In genomic region chr5:32842798-32843531, GRCh38 we compare ENCODE assay signal across 11 cellular contexts.
DNase-seq lines count a peak whose midpoint lies in the region; TF ChIP-seq lines count a peak whose summit lies in the region.
"Had no signal": no experiment of that assay in that cellular context is flagged by ENCODE, and none has a peak within 500 bp of the region (broad histone marks: within the 10 kb centered on the region; RNA-seq: fewer than 3 reads in every experiment).

No MANE protein-coding gene starts in this region.

- no peak overlapping the region for H3K4me3 ChIP-seq in PC-9
- no peak overlapping the region for H3K4me3 ChIP-seq in hepatocyte
- no peak overlapping the region for H3K4me3 ChIP-seq in parathyroid adenoma (ENCODE audit: low read depth, low read length)
- H3K4me3 ChIP-seq in Peyer's patch: no peak overlapping the region
- no peak overlapping the region for H3K4me3 ChIP-seq in OCI-LY7 (ENCODE audit: low read depth, low read length, poor library complexity, severe bottlenecking)
- H3K4me3 ChIP-seq: BLaER1 had no signal

- TF ChIP-seq RAD21 in Ishikawa (IDR thresholded peaks at IDR 0.05; ENCODE audit: low read depth): no peak

- H3K4me1 ChIP-seq in PC-9 (replicated peaks; ENCODE audit: insufficient read depth) (peaks cover 16% of the 10 kb centered on the region), hepatocyte (ENCODE audit: insufficient read depth) (peaks cover 5% of the 10 kb centered on the region), parathyroid adenoma (no peaks in the 10 kb centered on the region), Peyer's patch (no peaks in the 10 kb centered on the region), OCI-LY7 (ENCODE audit: insufficient read depth, low read length, poor library complexity, severe bottlenecking) (no peaks in the 10 kb centered on the region)
- H3K4me1 ChIP-seq: BLaER1 had no signal

- no peaks in the 10 kb centered on the region for H4K20me1 ChIP-seq in PC-9 (ENCODE audit: insufficient read depth)
- no peaks in the 10 kb centered on the region for H4K20me1 ChIP-seq in hepatocyte (ENCODE audit: insufficient read depth, poor library complexity, severe bottlenecking)
- H4K20me1 ChIP-seq in OCI-LY7 (ENCODE audit: insufficient read depth, low read length): no peaks in the 10 kb centered on the region
- H4K20me1 ChIP-seq: BLaER1 had no signal

- H3K79me2 ChIP-seq in PC-9 (ENCODE audit: low read depth): no peaks in the 10 kb centered on the region
- no peaks in the 10 kb centered on the region for H3K79me2 ChIP-seq in hepatocyte
- no peaks in the 10 kb centered on the region for H3K79me2 ChIP-seq in parathyroid adenoma
- no peaks in the 10 kb centered on the region for H3K79me2 ChIP-seq in OCI-LY7 (ENCODE audit: insufficient read depth, low read depth, low read length)

- H3K9ac ChIP-seq in parathyroid adenoma: no peak overlapping the region
- H3K9ac ChIP-seq: BLaER1 had no signal

- H3K27me3 ChIP-seq in PC-9 (ENCODE audit: insufficient read depth, low read depth) (peaks cover 25% of the 10 kb centered on the region), hepatocyte (no peaks in the 10 kb centered on the region), parathyroid adenoma (ENCODE audit: control insufficient read depth, insufficient read depth, low read length) (no peaks in the 10 kb centered on the region), Peyer's patch (no peaks in the 10 kb centered on the region)
- H3K27me3 ChIP-seq: BLaER1, neutrophil had no signal

- POLR2A ChIA-PET in PC-9 (lab: Charles Lee; ENCODE audit: unreplicated experiment) (interaction anchor here (0.5 to 0.7 kb wide), 3 partner anchors 32 to 1092 kb away, joined by 3 to 11 read pairs (median 5); no protein-coding TSS in a partner anchor), OCI-LY7 (lab: Charles Lee) (no interaction called here)

- BruUV-seq in PC-9 (replicated peaks; lab: Mats Ljungman, UMichigan): no TSS peak
- BruUV-seq in OCI-LY7 (replicated peaks; lab: Mats Ljungman, UMichigan): no TSS peak

- no peaks in the 10 kb centered on the region for H3K36me3 ChIP-seq in PC-9 (ENCODE audit: low read depth)
- H3K36me3 ChIP-seq in hepatocyte (replicated peaks; ENCODE audit: insufficient read depth, low read depth): no peaks in the 10 kb centered on the region
- no peaks in the 10 kb centered on the region for H3K36me3 ChIP-seq in parathyroid adenoma (ENCODE audit: control insufficient read depth, insufficient read depth, low read length)
- H3K36me3 ChIP-seq in Peyer's patch: no peaks in the 10 kb centered on the region
- no peaks in the 10 kb centered on the region for H3K36me3 ChIP-seq in OCI-LY7 (ENCODE audit: insufficient read depth, low read length)
- H3K36me3 ChIP-seq: BLaER1, neutrophil had no signal

- no peak overlapping the region; the same call in 1 of the 2 replicates for H2AFZ ChIP-seq in PC-9
- no peak overlapping the region for H2AFZ ChIP-seq in hepatocyte
- no peak overlapping the region for H2AFZ ChIP-seq in parathyroid adenoma
- H2AFZ ChIP-seq in OCI-LY7 (ENCODE audit: low read length): no peak overlapping the region

- H3K27ac ChIP-seq in PC-9 (peak overlapping the region; percentile 6; the same call in 1 of the 2 replicates), hepatocyte (peak overlapping the region; percentile 23), parathyroid adenoma (peak overlapping the region; percentile 18), Peyer's patch (no peak overlapping the region), OCI-LY7 (ENCODE audit: low read depth, low read length, poor library complexity, severe bottlenecking) (no peak overlapping the region)
- H3K27ac ChIP-seq: BLaER1, neutrophil had no signal

- H3K9me3 ChIP-seq in PC-9 (ENCODE audit: insufficient read depth, low read depth) (no peaks in the 10 kb centered on the region), hepatocyte (ENCODE audit: low read depth) (no peaks in the 10 kb centered on the region), parathyroid adenoma (ENCODE audit: control insufficient read depth, low read length) (no peaks in the 10 kb centered on the region), Peyer's patch (no peaks in the 10 kb centered on the region), OCI-LY7 (ENCODE audit: low read length) (no peaks in the 10 kb centered on the region)
- H3K9me3 ChIP-seq: BLaER1, neutrophil had no signal

- intact Hi-C loops in PC-9 (cut with micrococcal nuclease; ENCODE audit: unreplicated experiment) (loop anchor here (1.0 to 5.0 kb wide), 4 partner anchors 58 to 305 kb away; no protein-coding TSS in a partner anchor), OCI-LY7 (cut with micrococcal nuclease; ENCODE audit: unreplicated experiment) (no loop called here)

- H3K9me2 ChIP-seq in PC-9 (ENCODE audit: insufficient read depth) (0 out of 2 replicates have a peak, but pooled peaks cover 3% of the 10 kb centered on the region), hepatocyte (replicated peaks; ENCODE audit: insufficient read depth) (no peaks in the 10 kb centered on the region), OCI-LY7 (ENCODE audit: insufficient read depth, low read length) (no peaks in the 10 kb centered on the region)

- H3K4me2 ChIP-seq in PC-9 (peak overlapping the region; percentile 32), hepatocyte (no peak overlapping the region), parathyroid adenoma (ENCODE audit: low read length) (no peak overlapping the region), OCI-LY7 (ENCODE audit: low read length) (no peak overlapping the region)
- H3K4me2 ChIP-seq: BLaER1 had no signal

- peak; percentile 58 to 92 for DNase-seq in PC-9
- DNase-seq in hepatocyte (ENCODE audit: low spot score): peak; percentile 37
- DNase-seq in Peyer's patch: no peak
- DNase-seq in cerebellar nuclear complex (lab: John Stamatoyannopoulos, UW): no peak
- DNase-seq in OCI-LY7 (ENCODE audit: low spot score): no peak
- DNase-seq: activated gamma-delta T cell, DMS153 had no signal

- no peak for TF ChIP-seq EP300 in Ishikawa (IDR thresholded peaks at IDR 0.05; ENCODE audit: borderline replicate concordance)

- CTCF ChIA-PET in PC-9 (lab: Charles Lee) (interaction anchor here (0.6 to 1.1 kb wide), 4 partner anchors 9 to 135 kb away, joined by 3 to 5 read pairs (median 4); no protein-coding TSS in a partner anchor), OCI-LY7 (lab: Charles Lee; ENCODE audit: unreplicated experiment) (no interaction called here)

- 48% methylated on average over 8 of the region's 8 CpGs for WGBS in hepatocyte (ENCODE audit: low lambda C conversion rate, missing lambda C conversion rate)

- TF ChIP-seq POLR2A in Peyer's patch (IDR thresholded peaks at IDR 0.05): no peak

- TF ChIP-seq CTCF in PC-9 (conservative IDR thresholded peaks at IDR 0.05) (no peak), hepatocyte (IDR thresholded peaks at IDR 0.05; ENCODE audit: poor library complexity) (no peak), parathyroid adenoma (IDR thresholded peaks at IDR 0.05) (no peak), Peyer's patch (IDR thresholded peaks at IDR 0.05) (no peak), OCI-LY7 (conservative IDR thresholded peaks at IDR 0.05; ENCODE audit: low read length) (no peak)

- no peaks in the 10 kb centered on the region; the same call in 1 of the 2 replicates for H3F3A ChIP-seq in PC-9 (ENCODE audit: insufficient read depth, low read depth)

TF ChIP-seq in Ishikawa, 13 proteins besides CTCF, POLR2A, EP300 and RAD21:
- TF ChIP-seq ZBTB7A (IDR thresholded peaks at IDR 0.05; ENCODE audit: low read depth) (no peak), TCF12 (IDR thresholded peaks at IDR 0.05; ENCODE audit: low read depth) (0 out of 2 replicates have a peak, but pooled peaks have one; percentile 11)

Comparison
In these comparisons a context has a peak if more than half of its experiments do, and no peak if none do; other contexts are left out.
1. DNase-seq: peak in PC-9 (2 of 2) and hepatocyte (single experiment); none in Peyer's patch (0 of 3), cerebellar nuclear complex (0 of 2) and OCI-LY7 (single experiment).
2. H3K27ac ChIP-seq: peak in PC-9 (single experiment), hepatocyte (single experiment) and parathyroid adenoma (single experiment); none in Peyer's patch (0 of 4) and OCI-LY7 (single experiment).